Comparison of ENCODE assay signal across 15 cellular contexts in genomic region chr21:45408811-45409261, GRCh38. TPM values are rescaled to one million over a fixed set of nuclear protein-coding genes. Genes with fewer than 3 reads are reported as not detected.
DNase-seq lines count a peak whose midpoint lies in the region; ATAC-seq and TF ChIP-seq lines count a peak whose summit lies in the region.
"Had no signal": no experiment of that assay in that cellular context is flagged by ENCODE, and none has a peak within 500 bp of the region (broad histone marks: within the 10 kb centered on the region; RNA-seq: fewer than 3 reads in every experiment).

No MANE protein-coding gene starts in this region.

- no peak for TF ChIP-seq EP300 in ovary (IDR thresholded peaks at IDR 0.05)

- DNase-seq in Caco-2 (no peak), ascending aorta (ENCODE audit: low spot score in 2 of 2) (peak in 1 of 2 donors; percentile 57), right cardiac atrium (peak; percentile 16 to 81 (median 69)), ovary (peak in 4 of 5 donors; percentile 32 to 48 (median 39)), MM.1S (no peak), amniotic stem cell (lab: John Stamatoyannopoulos, UW) (no peak)
- DNase-seq: activated effector memory CD4-positive, alpha-beta T cell treated with Interleukin-2 at 50 U/mL for 16 hours; dermis blood vessel endothelial cell; NCI-H2081 treated with DMSO at 0.1 percent for 48 hours; NCI-H526 treated with DMSO at 0.1 percent for 48 hours; PC-9; T-cell had no signal

- H3K9me2 ChIP-seq in MM.1S (replicated peaks; ENCODE audit: insufficient read depth, low read length): no peaks in the 10 kb centered on the region

- intact Hi-C loops in Caco-2 (cut with micrococcal nuclease; ENCODE audit: unreplicated experiment): no loop called here
- intact Hi-C loops in ascending aorta (cut with DNase I): no loop called here
- intact Hi-C loops in right cardiac atrium (cut with DNase I): no loop called here
- intact Hi-C loops in ovary (cut with DNase I): loop anchor here in 1 of 4 donors (10.0 kb wide), 1 partner anchor 114 kb away; no protein-coding TSS in a partner anchor

- peak overlapping the region; percentile 69 for H3K27ac Mint-ChIP-seq in Caco-2 (ENCODE audit: unreplicated experiment)
- H3K27ac Mint-ChIP-seq: CD8-positive, alpha-beta memory T cell; T-cell had no signal

- no peak for TF ChIP-seq POLR2A in ovary (IDR thresholded peaks at IDR 0.05)

- no peak overlapping the region for H3K4me3 Mint-ChIP-seq in Caco-2 (ENCODE audit: unreplicated experiment)
- H3K4me3 Mint-ChIP-seq: T-cell had no signal

- H3K27ac ChIP-seq in ascending aorta (peak overlapping the region; percentile 66 to 74), right cardiac atrium (ENCODE audit: low read length) (peak overlapping the region; percentile 93), ovary (peak overlapping the region; percentile 42 to 75), MM.1S (ENCODE audit: low read length) (no peak overlapping the region)
- H3K27ac ChIP-seq: PC-9 had no signal

- H3K4me1 Mint-ChIP-seq in Caco-2 (ENCODE audit: low read depth, unreplicated experiment): peaks cover 20% of the 10 kb centered on the region

- no peaks in the 10 kb centered on the region for H3K9me3 ChIP-seq in Caco-2
- no peaks in the 10 kb centered on the region for H3K9me3 ChIP-seq in ascending aorta
- H3K9me3 ChIP-seq in right cardiac atrium (ENCODE audit: control insufficient read depth, low read length): no peaks in the 10 kb centered on the region
- H3K9me3 ChIP-seq in ovary: no peaks in the 10 kb centered on the region
- H3K9me3 ChIP-seq in MM.1S (replicated peaks; ENCODE audit: insufficient read depth, low read length): no peaks in the 10 kb centered on the region

- H3K9me3 Mint-ChIP-seq in Caco-2 (ENCODE audit: unreplicated experiment): no peaks in the 10 kb centered on the region
- H3K9me3 Mint-ChIP-seq: CD8-positive, alpha-beta memory T cell; T-cell had no signal

- CTCF ChIA-PET in Caco-2 (lab: Charles Lee): no interaction called here

- no TSS peak for BruUV-seq in Caco-2 (replicated peaks; lab: Mats Ljungman, UMichigan)

- no peaks in the 10 kb centered on the region for H3K27me3 Mint-ChIP-seq in Caco-2 (ENCODE audit: insufficient read depth, unreplicated experiment)

- H3K4me3 ChIP-seq in Caco-2 (ENCODE audit: low read depth, low read length) (no peak overlapping the region), ascending aorta (peak overlapping the region in 1 of 2 donors; percentile 6), right cardiac atrium (ENCODE audit: low read length) (no peak overlapping the region), ovary (no peak overlapping the region), MM.1S (ENCODE audit: low read length) (no peak overlapping the region)
- H3K4me3 ChIP-seq: PC-9 had no signal

- H3K27me3 ChIP-seq in Caco-2 (replicated peaks; ENCODE audit: control insufficient read depth, insufficient read depth, low read length): no peaks in the 10 kb centered on the region
- no peaks in the 10 kb centered on the region for H3K27me3 ChIP-seq in ascending aorta
- H3K27me3 ChIP-seq in right cardiac atrium (ENCODE audit: control insufficient read depth, insufficient read depth): no peaks in the 10 kb centered on the region
- H3K27me3 ChIP-seq in ovary: no peaks in the 10 kb centered on the region
- H3K27me3 ChIP-seq in MM.1S (replicated peaks; ENCODE audit: insufficient read depth, low read length): peaks cover 90% of the 10 kb centered on the region

- H3K79me2 ChIP-seq in MM.1S (ENCODE audit: low read length): no peaks in the 10 kb centered on the region

- no peak overlapping the region for H2AFZ ChIP-seq in MM.1S (ENCODE audit: low read length)
- H2AFZ ChIP-seq: PC-9 had no signal

- POLR2A ChIA-PET in Caco-2 (lab: Charles Lee): interaction anchor here (0.6 kb wide), 1 partner anchor 55 kb away, joined by 3 read pairs; no protein-coding TSS in a partner anchor

- H3K36me3 ChIP-seq in Caco-2 (ENCODE audit: control insufficient read depth, insufficient read depth, low read length) (peaks cover 2% of the 10 kb centered on the region; the same call in 1 of the 2 replicates), ascending aorta (no peaks in the 10 kb centered on the region), ovary (no peaks in the 10 kb centered on the region), MM.1S (replicated peaks; ENCODE audit: insufficient read depth, low read length) (no peaks in the 10 kb centered on the region)

- H3K9ac ChIP-seq in MM.1S (ENCODE audit: low read length): no peak overlapping the region

- H4K20me1 ChIP-seq in MM.1S (ENCODE audit: insufficient read depth, low read length): no peaks in the 10 kb centered on the region

- H3K4me1 ChIP-seq in Caco-2: peaks cover 59% of the 10 kb centered on the region
- peaks cover 15 to 41% of the 10 kb centered on the region in 2 donors for H3K4me1 ChIP-seq in ascending aorta
- H3K4me1 ChIP-seq in right cardiac atrium (ENCODE audit: control insufficient read depth, insufficient read depth, low read length): peaks cover 8% of the 10 kb centered on the region
- peaks cover 28% of the 10 kb centered on the region for H3K4me1 ChIP-seq in ovary (ENCODE audit: insufficient read depth)
- H3K4me1 ChIP-seq in MM.1S (ENCODE audit: low read length): no peaks in the 10 kb centered on the region

- no peak for ATAC-seq in right cardiac atrium
- no peak for ATAC-seq in GM21576 (IDR thresholded peaks at IDR 0.05; ENCODE audit: unreplicated experiment)
- no peak for ATAC-seq in HG02571 (IDR thresholded peaks at IDR 0.05; ENCODE audit: unreplicated experiment)
- ATAC-seq: T-cell had no signal

- TF ChIP-seq CTCF in Caco-2 (IDR thresholded peaks at IDR 0.05; ENCODE audit: insufficient read depth in 1 of 2, low read depth in 1 of 2, low read length in 1 of 2, severe bottlenecking in 1 of 2, unreplicated experiment in 1 of 2) (no peak), ascending aorta (IDR thresholded peaks at IDR 0.05) (no peak), ovary (IDR thresholded peaks at IDR 0.05) (no peak), MM.1S (IDR thresholded peaks at IDR 0.05; ENCODE audit: low read length) (no peak)

- no peaks in the 10 kb centered on the region for H3F3A ChIP-seq in MM.1S (ENCODE audit: insufficient read depth, low read length)

- no peak overlapping the region for H3K4me2 ChIP-seq in MM.1S (ENCODE audit: low read depth, low read length)

- WGBS in right cardiac atrium: 64% methylated on average over 9 of the region's 9 CpGs
- WGBS in ovary, 3 donors: 73 to 80% (median 79%) methylated on average over 8 to 9 of the region's 9 CpGs

- peaks cover 33% of the 10 kb centered on the region for H3K36me3 Mint-ChIP-seq in Caco-2 (ENCODE audit: insufficient read depth, unreplicated experiment)
- H3K36me3 Mint-ChIP-seq: T-cell had no signal

RNA-seq across cellular contexts. Expression of gene COL18A1, which starts 3.9 kb away (rescaled TPM):
- total RNA-seq in Caco-2 (2022): 160 and 170 TPM in 2 replicates
- total RNA-seq in ascending aorta: 699 TPM
- total RNA-seq in right cardiac atrium: 100 to 1,000 TPM in 1 of 4 donors, 10 to 100 TPM in 3; 63.5 to 134 (median 84.6) TPM
- polyA plus RNA-seq in right cardiac atrium: 52.3 TPM
- total RNA-seq in ovary: 100 to 1,000 TPM; 141 to 353 (median 270) TPM
- polyA plus RNA-seq in ovary: 100 to 1,000 TPM in 1 of 2 donors, 10 to 100 TPM in 1; 11.1 to 201 TPM

Comparison
In these comparisons a context has a peak if more than half of its experiments do, and no peak if none do; other contexts are left out.
1. DNase-seq: peak in right cardiac atrium (3 of 3) and ovary (4 of 5); none in Caco-2 (0 of 2), MM.1S (single experiment) and amniotic stem cell (single experiment).